In the genomic region with DNA sequence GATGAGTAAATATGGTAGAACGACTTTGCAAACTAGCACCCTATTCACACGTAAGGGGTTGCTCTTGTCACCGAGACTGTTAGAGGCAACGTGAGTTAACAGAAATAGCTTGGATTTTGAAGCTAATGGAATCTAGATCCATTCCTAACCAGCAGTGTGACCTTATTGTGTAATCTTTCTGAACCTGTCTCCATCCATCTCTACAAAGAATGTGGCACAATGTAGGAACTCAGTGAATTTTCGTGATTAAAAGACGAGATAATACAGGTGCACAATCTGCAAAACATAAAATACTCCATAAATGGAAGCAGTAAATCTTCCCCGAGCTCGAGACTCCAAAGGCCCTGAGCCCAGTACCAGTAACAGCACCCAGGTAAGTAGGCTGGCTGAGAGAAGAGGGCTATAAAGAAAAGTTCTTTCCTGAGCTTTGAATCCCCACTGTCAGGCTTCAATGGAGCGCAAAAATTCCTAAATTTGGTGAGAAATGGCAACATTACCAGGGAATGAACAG, we compare ENCODE assay signal across 8 cellular contexts. TPM values are rescaled to one million over a fixed set of nuclear protein-coding genes. Genes with fewer than 3 reads are reported as not detected.
DNase-seq lines count a peak whose midpoint lies in the region; ATAC-seq lines count a peak whose summit lies in the region.

No MANE protein-coding gene starts in this region.

- H3K9me3 ChIP-seq in thymus (ENCODE audit: control insufficient read depth): no peaks in the 10 kb centered on the region

- H3K4me1 Mint-ChIP-seq in activated T-cell treated with anti-CD3 and anti-CD28 coated beads, Interleukin-2, amount 50 U/mL, for 24 hours (ENCODE audit: low read depth): peaks cover 37% of the 10 kb centered on the region
- H3K4me1 Mint-ChIP-seq in activated naive CD8-positive, alpha-beta T cell treated with anti-CD3 and anti-CD28 coated beads, Interleukin-2, amount 10 ng/mL, durations not matched to agents 7 days and 5 days: peaks cover 35% of the 10 kb centered on the region

- 84% methylated on average over 9 of the region's 9 CpGs for WGBS in thymus

- H3K36me3 Mint-ChIP-seq in activated T-cell treated with anti-CD3 and anti-CD28 coated beads, Interleukin-2, amount 50 U/mL, for 24 hours (ENCODE audit: low read depth): peaks cover 33% of the 10 kb centered on the region
- peaks cover 27% of the 10 kb centered on the region for H3K36me3 Mint-ChIP-seq in activated naive CD8-positive, alpha-beta T cell treated with anti-CD3 and anti-CD28 coated beads, Interleukin-2, amount 10 ng/mL, durations not matched to agents 7 days and 5 days

- H3K4me3 Mint-ChIP-seq in activated T-cell treated with anti-CD3 and anti-CD28 coated beads, Interleukin-2, amount 50 U/mL, for 24 hours: peak overlapping the region; percentile 96
- H3K4me3 Mint-ChIP-seq in activated naive CD8-positive, alpha-beta T cell treated with anti-CD3 and anti-CD28 coated beads, Interleukin-2, amount 10 ng/mL, durations not matched to agents 7 days and 5 days: peak overlapping the region; percentile 94

- H3K27me3 ChIP-seq in thymus (ENCODE audit: control insufficient read depth, insufficient read depth): no peaks in the 10 kb centered on the region

- peak overlapping the region; percentile 71 for H3K4me3 ChIP-seq in thymus (ENCODE audit: low read length)

- ATAC-seq in activated naive CD8-positive, alpha-beta T cell treated with anti-CD3 and anti-CD28 coated beads, Interleukin-2, amount 10 ng/mL, durations not matched to agents 7 days and 5 days (ENCODE audit: low read depth): no peak
- no peak for ATAC-seq in HG02970 (IDR thresholded peaks at IDR 0.05; ENCODE audit: low FRiP score, unreplicated experiment)

- H3K36me3 ChIP-seq in thymus (ENCODE audit: control insufficient read depth, insufficient read depth): no peaks in the 10 kb centered on the region

- H3K9me3 Mint-ChIP-seq in activated T-cell treated with anti-CD3 and anti-CD28 coated beads, Interleukin-2, amount 50 U/mL, for 24 hours: no peaks in the 10 kb centered on the region
- H3K9me3 Mint-ChIP-seq in activated naive CD8-positive, alpha-beta T cell treated with anti-CD3 and anti-CD28 coated beads, Interleukin-2, amount 10 ng/mL, durations not matched to agents 7 days and 5 days: no peaks in the 10 kb centered on the region

- H3K27me3 Mint-ChIP-seq in activated T-cell treated with anti-CD3 and anti-CD28 coated beads, Interleukin-2, amount 50 U/mL, for 24 hours: no peaks in the 10 kb centered on the region
- H3K27me3 Mint-ChIP-seq in activated naive CD8-positive, alpha-beta T cell treated with anti-CD3 and anti-CD28 coated beads, Interleukin-2, amount 10 ng/mL, durations not matched to agents 7 days and 5 days: no peaks in the 10 kb centered on the region

- peak overlapping the region; percentile 97 for H3K27ac Mint-ChIP-seq in activated T-cell treated with anti-CD3 and anti-CD28 coated beads, Interleukin-2, amount 50 U/mL, for 24 hours
- peak overlapping the region; percentile 89 for H3K27ac Mint-ChIP-seq in activated naive CD8-positive, alpha-beta T cell treated with anti-CD3 and anti-CD28 coated beads, Interleukin-2, amount 10 ng/mL, durations not matched to agents 7 days and 5 days

- POLR2A ChIA-PET in activated naive CD8-positive, alpha-beta T cell treated with anti-CD3 and anti-CD28 coated beads, Interleukin-2, amount 10 ng/mL, durations not matched to agents 7 days and 5 days (lab: Charles Lee): interaction anchor here (0.9 to 1.7 kb wide), 7 partner anchors 19 to 188 kb away, joined by 3 to 8 read pairs (median 4); partner anchors contain the start of genes B3GALT4, ZBTB22 and ZBTB9

- peak overlapping the region; percentile 93 for H3K27ac ChIP-seq in thymus (ENCODE audit: low read depth)

- DNase-seq in activated T-cell treated with anti-CD3 and anti-CD28 coated beads, Interleukin-2, amount 50 U/mL, for 24 hours: no peak
- no peak for DNase-seq in activated T-cell treated with anti-CD3 and anti-CD28 coated beads, Interleukin-2, amount 50 U/mL, for 1 hour
- DNase-seq in activated naive CD8-positive, alpha-beta T cell treated with anti-CD3 and anti-CD28 coated beads, Interleukin-2, amount 10 ng/mL, durations not matched to agents 7 days and 5 days: no peak
- DNase-seq in left kidney (ENCODE audit: low read depth, low spot score): peak; percentile 7
- no peak for DNase-seq in SIG-M5 (lab: John Stamatoyannopoulos, UW)
- no peak for DNase-seq in NCI-H2227 (lab: John Stamatoyannopoulos, UW; ENCODE audit: unreplicated experiment)

- peaks cover 12% of the 10 kb centered on the region for H3K4me1 ChIP-seq in thymus (ENCODE audit: control insufficient read depth, insufficient read depth, low read length)

RNA-seq across cellular contexts. Expression of gene KIFC1, which starts 0.8 kb away (rescaled TPM):
- 100 to 1,000 TPM; 117 to 127 TPM for total RNA-seq in activated naive CD8-positive, alpha-beta T cell treated with anti-CD3 and anti-CD28 coated beads, Interleukin-2, amount 10 ng/mL, durations not matched to agents 7 days and 5 days
- 5.5 TPM for polyA plus RNA-seq in thymus

RNA-seq across cellular contexts. Expression of gene PHF1, which starts 20.0 kb away (rescaled TPM):
- 100 to 1,000 TPM in 1 of 2 experiments, 10 to 100 TPM in 1; 98.3 to 105 TPM for total RNA-seq in activated naive CD8-positive, alpha-beta T cell treated with anti-CD3 and anti-CD28 coated beads, Interleukin-2, amount 10 ng/mL, durations not matched to agents 7 days and 5 days
- polyA plus RNA-seq in thymus: 141 TPM

RNA-seq across cellular contexts. Expression of gene CUTA, which starts 27.1 kb away (rescaled TPM):
- total RNA-seq in activated naive CD8-positive, alpha-beta T cell treated with anti-CD3 and anti-CD28 coated beads, Interleukin-2, amount 10 ng/mL, durations not matched to agents 7 days and 5 days: 100 to 1,000 TPM; 202 to 209 TPM
- 199 TPM for polyA plus RNA-seq in thymus

RNA-seq across cellular contexts. Expression of gene SYNGAP1, which starts 29.0 kb away (rescaled TPM):
- total RNA-seq in activated naive CD8-positive, alpha-beta T cell treated with anti-CD3 and anti-CD28 coated beads, Interleukin-2, amount 10 ng/mL, durations not matched to agents 7 days and 5 days: 10 to 100 TPM; 53.3 to 60.1 TPM
- 26.7 TPM for polyA plus RNA-seq in thymus
